27 cellular contexts compared by ENCODE assay signal in genomic region chr17:6487243-6488007, GRCh38. TPM values are rescaled to one million over a fixed set of nuclear protein-coding genes. Genes with fewer than 3 reads are reported as not detected.
A peak's percentile ranks its signal among the peaks of the same experiment; 100 is the strongest.
DNase-seq lines count a peak whose midpoint lies in the region; ATAC-seq and TF ChIP-seq lines count a peak whose summit lies in the region.
"Had no signal": no experiment of that assay in that cellular context is flagged by ENCODE, and none has a peak within 500 bp of the region (broad histone marks: within the 10 kb centered on the region; RNA-seq: fewer than 3 reads in every experiment).

No MANE protein-coding gene starts in this region.

- ATAC-seq in esophagus mucosa: peak; percentile 30
- no peak for ATAC-seq in HG03565 (IDR thresholded peaks at IDR 0.05; ENCODE audit: unreplicated experiment)
- ATAC-seq: K562, pancreas had no signal

- H3K4me3 ChIP-seq in osteoblast (ENCODE audit: insufficient read depth, low read length): no peak overlapping the region
- H3K4me3 ChIP-seq: cardiac muscle cell, K562, pancreas had no signal

- no peaks in the 10 kb centered on the region for H3K79me2 ChIP-seq in osteoblast (ENCODE audit: insufficient read depth, low read length)

- peaks cover 11% of the 10 kb centered on the region for H3K4me1 ChIP-seq in osteoblast (ENCODE audit: insufficient read depth, low read length)
- H3K4me1 ChIP-seq: pancreas had no signal

- H3K27ac ChIP-seq in osteoblast (ENCODE audit: low read depth, low read length): no peak overlapping the region
- H3K27ac ChIP-seq: cardiac muscle cell, pancreas had no signal

- H4K20me1 ChIP-seq in osteoblast (ENCODE audit: insufficient read depth, low read length): no peaks in the 10 kb centered on the region

- peak; percentile 73 for DNase-seq in NCI-H748 (lab: John Stamatoyannopoulos, UW; ENCODE audit: unreplicated experiment)
- DNase-seq in NCI-H748 treated with DMSO at 0.1 percent for 48 hours (lab: John Stamatoyannopoulos, UW): no peak
- peak; percentile 43 for DNase-seq in NCI-H146 (lab: John Stamatoyannopoulos, UW)
- DNase-seq in osteoblast (ENCODE audit: insufficient read length, low spot score, missing footprints): no peak
- no peak for DNase-seq in superior temporal gyrus (ENCODE audit: extremely low spot score)
- no peak for DNase-seq in T1000 (lab: John Stamatoyannopoulos, UW)
- DNase-seq: 8988T; activated CD4-positive, alpha-beta T cell treated with anti-CD3 and anti-CD28 coated beads, Interleukin-2, amount 50 U/mL, for 48 hours; activated CD8-positive, alpha-beta memory T cell treated with anti-CD3 and anti-CD28 coated beads, Interleukin-2, amount 50 U/mL, for 4 hours; activated naive CD4-positive, alpha-beta T cell treated with anti-CD3 and anti-CD28 coated beads, Interleukin-2, amount 50 U/mL, for 16 hours; dermis blood vessel endothelial cell; GF-D8; kidney glomerular epithelial cell; MM.1S; NCI-H1436; NCI-H2171; NCI-H526; stimulated activated CD8-positive, alpha-beta memory T cell treated with anti-CD3 and anti-CD28 coated beads, Interleukin-4, amount 100 ng/mL, for 48 hours had no signal

- H3K36me3 ChIP-seq in osteoblast (ENCODE audit: insufficient read depth, low read length): no peaks in the 10 kb centered on the region
- H3K36me3 ChIP-seq: cardiac muscle cell, pancreas had no signal

- H3K27me3 ChIP-seq in osteoblast (ENCODE audit: insufficient read depth, low read length): no peaks in the 10 kb centered on the region
- H3K27me3 ChIP-seq: cardiac muscle cell, pancreas had no signal

- no peak for TF ChIP-seq CTCF in osteoblast (IDR thresholded peaks at IDR 0.05; ENCODE audit: extremely low read depth, low read depth, low read length)

- H3K4me2 ChIP-seq in osteoblast (ENCODE audit: insufficient read depth, low read length): peak overlapping the region; percentile 7

- no peaks in the 10 kb centered on the region for H3K9me3 ChIP-seq in osteoblast (ENCODE audit: low read depth, low read length)
- H3K9me3 ChIP-seq: pancreas had no signal

- H2AFZ ChIP-seq in osteoblast (ENCODE audit: low read length): peak overlapping the region; percentile 60

RNA-seq across cellular contexts. Expression of gene PIMREG, which starts 43.2 kb away (rescaled TPM):
- total RNA-seq in esophagus mucosa (4.8 TPM), osteoblast (3.5 and 5.1 TPM in 2 replicates)
- total RNA-seq: mesenteric fat pad had no signal

RNA-seq across cellular contexts. Expression of gene AIPL1, which starts 52.5 kb away (rescaled TPM):
- total RNA-seq in esophagus mucosa (not detected), osteoblast (not detected in 2 replicates)
- total RNA-seq: cardiac muscle cell; CD8-positive, alpha-beta memory T cell; dermis blood vessel endothelial cell; HFFc6; K562; mesenteric fat pad; natural killer cell treated with Interleukin-12 subunit alpha and Interleukin-12 subunit beta and Interleukin-15 and Interleukin-18, amount 100 ng/mL, for 72 hours; pancreas had no signal

Comparison
In these comparisons a context has a peak if more than half of its experiments do, and no peak if none do; other contexts are left out.
1. DNase-seq: peak in NCI-H748 (single experiment) and NCI-H146 (single experiment); none in NCI-H748 treated with DMSO at 0.1 percent for 48 hours (single experiment), osteoblast (single experiment), superior temporal gyrus (single experiment) and T1000 (single experiment).